ENCODE assay signal across 18 cellular contexts in genomic region chr2:42856891-42857632, GRCh38.
A peak's percentile ranks its signal among the peaks of the same experiment; 100 is the strongest.
DNase-seq lines count a peak whose midpoint lies in the region; FAIRE-seq and TF ChIP-seq lines count a peak whose summit lies in the region.
"Had no signal": no experiment of that assay in that cellular context is flagged by ENCODE, and none has a peak within 500 bp of the region (broad histone marks: within the 10 kb centered on the region; RNA-seq: fewer than 3 reads in every experiment).

No MANE protein-coding gene starts in this region.

- CTCF ChIA-PET in SK-N-SH (lab: Yijun Ruan, JAX), result interaction anchor here (0.6 to 5.5 kb wide), 20 partner anchors 10 to 720 kb away, joined by 3 to 53 read pairs (median 4); partner anchors contain the start of gene ZFP36L2

- no peak overlapping the region for H2AFZ ChIP-seq in SK-N-SH (ENCODE audit: low read depth)
- peak overlapping the region; percentile 58 for H2AFZ ChIP-seq in smooth muscle cell (ENCODE audit: low read depth)

- H3K4me2 ChIP-seq in SK-N-SH, result no peak overlapping the region
- H3K4me2 ChIP-seq in smooth muscle cell, result no peak overlapping the region
- H3K4me2 ChIP-seq: KMS-11 had no signal

- FAIRE-seq in kidney (lab: Jason Lieb, UNC), result no peak
- FAIRE-seq: D721Med, GM12878 had no signal

- H3F3A ChIP-seq in SK-N-SH (replicated peaks; ENCODE audit: insufficient read depth) (peaks cover 6% of the 10 kb centered on the region), smooth muscle cell (ENCODE audit: low read depth) (peaks cover 6% of the 10 kb centered on the region)

- H3K4me3 ChIP-seq in SK-N-SH (ENCODE audit: low read depth in 2 of 2, low read length in 1 of 2) (no peak overlapping the region), smooth muscle cell (no peak overlapping the region), kidney (ENCODE audit: low read length in 2 of 2) (no peak overlapping the region)
- H3K4me3 ChIP-seq: colonic mucosa, GM12878, right lobe of liver had no signal

- H3K27me3 ChIP-seq in SK-N-SH (ENCODE audit: insufficient read depth) (no peaks in the 10 kb centered on the region), smooth muscle cell (ENCODE audit: low read depth) (no peaks in the 10 kb centered on the region)
- H3K27me3 ChIP-seq: colonic mucosa, right lobe of liver had no signal

- intact Hi-C loops in kidney (cut with DNase I), result no loop called here

- H3K9ac ChIP-seq in SK-N-SH, result no peak overlapping the region
- no peak overlapping the region for H3K9ac ChIP-seq in smooth muscle cell (ENCODE audit: low read depth)
- no peak overlapping the region for H3K9ac ChIP-seq in kidney (ENCODE audit: low read length in 2 of 2)
- H3K9ac ChIP-seq: KMS-11 had no signal

- H4K20me1 ChIP-seq in SK-N-SH (ENCODE audit: insufficient read depth), result no peaks in the 10 kb centered on the region
- no peaks in the 10 kb centered on the region for H4K20me1 ChIP-seq in smooth muscle cell (ENCODE audit: low read depth)

- POLR2A ChIA-PET in SK-N-SH (lab: Yijun Ruan, JAX), result interaction anchor here (1.0 to 1.1 kb wide), 2 partner anchors 46 to 370 kb away, joined by 3 to 4 read pairs; no protein-coding TSS in a partner anchor

- H3K36me3 ChIP-seq in SK-N-SH (replicated peaks in 1 of 2; ENCODE audit: control insufficient read depth in 1 of 2, insufficient read depth in 2 of 2, low read length in 1 of 2) (no peaks in the 10 kb centered on the region), smooth muscle cell (ENCODE audit: low read depth) (no peaks in the 10 kb centered on the region), kidney (ENCODE audit: control insufficient read depth in 1 of 2, insufficient read depth in 2 of 2, low read length in 2 of 2) (no peaks in the 10 kb centered on the region)
- H3K36me3 ChIP-seq: colonic mucosa, right lobe of liver had no signal

- H3K9me2 ChIP-seq in SK-N-SH, result no peaks in the 10 kb centered on the region

- peak; percentile 57 for DNase-seq in H4 (ENCODE audit: low spot score)
- DNase-seq in SK-N-SH, result peak; percentile 87
- DNase-seq in left kidney (ENCODE audit: low read depth, low spot score), result peak; percentile 82
- DNase-seq in smooth muscle cell (lab: John Stamatoyannopoulos, UW; ENCODE audit: unreplicated experiment), result no peak
- no peak for DNase-seq in ecto neural progenitor cell (ENCODE audit: low spot score)
- no peak for DNase-seq in GM03348 (ENCODE audit: low spot score)
- DNase-seq in kidney, result no peak
- DNase-seq: activated CD4-positive, alpha-beta memory T cell treated with anti-CD3 and anti-CD28 coated beads for 36 hours; colonic mucosa; foreskin melanocyte; GDM1; NCI-H1092 treated with DMSO at 0.1 percent for 48 hours; NCI-H226; T-helper 1 cell had no signal

- H3K27ac ChIP-seq in SK-N-SH (ENCODE audit: low read depth in 2 of 2, low read length in 1 of 2), result peak overlapping the region in 1 of 2 experiments; percentile 67; a peak in 2 of 4 replicates
- H3K27ac ChIP-seq in smooth muscle cell (ENCODE audit: low read depth), result no peak overlapping the region
- no peak overlapping the region for H3K27ac ChIP-seq in kidney (ENCODE audit: low read depth in 2 of 2, low read length in 2 of 2)
- H3K27ac ChIP-seq: colonic mucosa, KMS-11, right lobe of liver had no signal

- 82% methylated on average over 20 of the region's 23 CpGs for whole genome bisulfite sequencing in SK-N-SH (ENCODE audit: low lambda C conversion rate)
- 58% methylated on average over 23 of the region's 23 CpGs for WGBS in smooth muscle cell (ENCODE audit: low lambda C conversion rate)

- H3K79me2 ChIP-seq in SK-N-SH (ENCODE audit: insufficient read depth), result no peaks in the 10 kb centered on the region
- H3K79me2 ChIP-seq in smooth muscle cell (ENCODE audit: low read depth), result no peaks in the 10 kb centered on the region

- peak in 1 of 2 experiments; percentile 90; a peak in 2 of 4 replicates for TF ChIP-seq EP300 in SK-N-SH (IDR thresholded peaks at IDR 0.05; ENCODE audit: borderline replicate concordance in 1 of 2, low read depth in 1 of 2, low read length in 1 of 2)

- no peak for TF ChIP-seq RAD21 in SK-N-SH (IDR thresholded peaks at IDR 0.05; ENCODE audit: low read length)

- peaks cover 0 to 22% of the 10 kb centered on the region in 2 experiments; a peak in 1 of 4 replicates for H3K4me1 ChIP-seq in SK-N-SH (ENCODE audit: control insufficient read depth in 1 of 2, insufficient read depth in 2 of 2, low read depth in 1 of 2, low read length in 1 of 2)
- H3K4me1 ChIP-seq in smooth muscle cell (ENCODE audit: low read depth), result peaks cover 23% of the 10 kb centered on the region
- peaks cover 14 to 17% of the 10 kb centered on the region in 2 donors for H3K4me1 ChIP-seq in kidney (ENCODE audit: control insufficient read depth in 1 of 2, insufficient read depth in 1 of 2, low read depth in 1 of 2, low read length in 2 of 2)
- H3K4me1 ChIP-seq: colonic mucosa had no signal

- H3K9me3 ChIP-seq in SK-N-SH, result no peaks in the 10 kb centered on the region
- no peaks in the 10 kb centered on the region for H3K9me3 ChIP-seq in smooth muscle cell (replicated peaks; ENCODE audit: low read depth)
- peaks cover 0 to 3% of the 10 kb centered on the region in 2 donors for H3K9me3 ChIP-seq in kidney (ENCODE audit: control insufficient read depth in 1 of 2, low read length in 2 of 2)
- H3K9me3 ChIP-seq: colonic mucosa, right lobe of liver had no signal

- TF ChIP-seq CTCF in SK-N-SH (IDR thresholded peaks at IDR 0.05) (no peak), smooth muscle cell (IDR thresholded peaks at IDR 0.05; ENCODE audit: borderline replicate concordance, insufficient read depth, poor library complexity, severe bottlenecking) (no peak), kidney (IDR thresholded peaks at IDR 0.05; ENCODE audit: borderline replicate concordance, extremely low read depth, insufficient read depth) (no peak)

TF ChIP-seq in SK-N-SH, 30 proteins besides CTCF, POLR2A, EP300 and RAD21:
- TF ChIP-seq CHD2 (IDR thresholded peaks at IDR 0.05; ENCODE audit: low read length, partially characterized antibody) (peak; percentile 79), NFIC (IDR thresholded peaks at IDR 0.05; ENCODE audit: borderline replicate concordance) (no peak), MXI1 (IDR thresholded peaks at IDR 0.05; ENCODE audit: low read depth, low read length) (peak; percentile 86), TCF12 (IDR thresholded peaks at IDR 0.05) (no peak), RCOR1 (IDR thresholded peaks at IDR 0.05; ENCODE audit: low read length) (peak; percentile 77), FOXJ3 (CRISPR knock-in tag; IDR thresholded peaks at IDR 0.05) (peak; percentile 39; the same call in 1 of the 2 replicates), TAF1 (IDR thresholded peaks at IDR 0.05; ENCODE audit: borderline replicate concordance, low read depth, low read length) (no peak), GATA2 (CRISPR knock-in tag; IDR thresholded peaks at IDR 0.05) (peak; percentile 43; the same call in 1 of the 2 replicates), IRF3 (IDR thresholded peaks at IDR 0.05; ENCODE audit: low read depth, low read length) (no peak)

Comparison
In these comparisons a context has a peak if more than half of its experiments do, and no peak if none do; other contexts are left out.
1. DNase-seq: peak in H4 (single experiment), SK-N-SH (single experiment) and left kidney (single experiment); none in smooth muscle cell (single experiment), ecto neural progenitor cell (single experiment), GM03348 (single experiment) and kidney (single experiment).